Comparison of ENCODE assay signal across 8 cellular contexts in genomic region chr1:226643701-226644540, GRCh38.
DNase-seq lines count a peak whose midpoint lies in the region; ATAC-seq and TF ChIP-seq lines count a peak whose summit lies in the region.

No MANE protein-coding gene starts in this region.

- peaks cover 33 to 77% (median 74%) of the 10 kb centered on the region in 4 donors for H3K4me1 Mint-ChIP-seq in naive thymus-derived CD8-positive, alpha-beta T cell
- H3K4me1 Mint-ChIP-seq in osteocyte (ENCODE audit: unreplicated experiment), result peaks cover 15% of the 10 kb centered on the region

- peak overlapping the region; percentile 53 to 86 (median 74) for H3K4me3 Mint-ChIP-seq in naive thymus-derived CD8-positive, alpha-beta T cell
- no peak overlapping the region for H3K4me3 Mint-ChIP-seq in osteocyte (ENCODE audit: unreplicated experiment)

- ATAC-seq in GM18867 (IDR thresholded peaks at IDR 0.05; ENCODE audit: unreplicated experiment) (peak; percentile 47), HG02884 (IDR thresholded peaks at IDR 0.05; ENCODE audit: unreplicated experiment) (peak; percentile 53), GM21423 (IDR thresholded peaks at IDR 0.05; ENCODE audit: unreplicated experiment) (no peak)
- ATAC-seq in naive thymus-derived CD8-positive, alpha-beta T cell, result peak; percentile 45 to 67

- DNase-seq in UCSD-AML1 (lab: John Stamatoyannopoulos, UW; ENCODE audit: unreplicated experiment) (peak; percentile 58), osteocyte (ENCODE audit: extremely low spot score, unreplicated experiment) (no peak), NCI-H187 treated with DMSO at 0.1 percent for 48 hours (lab: John Stamatoyannopoulos, UW) (no peak), NCI-H1436 treated with DMSO at 0.1 percent for 48 hours (lab: John Stamatoyannopoulos, UW) (no peak)
- DNase-seq in naive thymus-derived CD8-positive, alpha-beta T cell, result peak in 7 of 10 donors; percentile 49 to 80 (median 60)

- no peak for TF ChIP-seq CTCF in osteocyte (IDR thresholded peaks at IDR 0.05)

- POLR2A ChIA-PET in naive thymus-derived CD8-positive, alpha-beta T cell (lab: Charles Lee), result interaction anchor here (1.0 to 26.5 kb wide), 12 partner anchors 9 to 185 kb away, joined by 3 to 613 read pairs (median 11); partner anchors contain the start of gene ITPKB

- H3K27me3 Mint-ChIP-seq in naive thymus-derived CD8-positive, alpha-beta T cell, result no peaks in the 10 kb centered on the region
- H3K27me3 Mint-ChIP-seq in osteocyte (ENCODE audit: unreplicated experiment), result no peaks in the 10 kb centered on the region

- H3K36me3 Mint-ChIP-seq in naive thymus-derived CD8-positive, alpha-beta T cell, result peaks cover 5 to 83% (median 8%) of the 10 kb centered on the region in 3 donors
- peaks cover 29% of the 10 kb centered on the region for H3K36me3 Mint-ChIP-seq in osteocyte (ENCODE audit: unreplicated experiment)

- no peaks in the 10 kb centered on the region for H3K9me3 Mint-ChIP-seq in naive thymus-derived CD8-positive, alpha-beta T cell
- no peaks in the 10 kb centered on the region for H3K9me3 Mint-ChIP-seq in osteocyte (ENCODE audit: unreplicated experiment)

- H3K27ac Mint-ChIP-seq in naive thymus-derived CD8-positive, alpha-beta T cell, result peak overlapping the region in 9 of 10 donors; percentile 88 to 97 (median 93)
- H3K27ac Mint-ChIP-seq in osteocyte (ENCODE audit: unreplicated experiment), result no peak overlapping the region

Comparison
In these comparisons a context has a peak if more than half of its experiments do, and no peak if none do; other contexts are left out.
1. DNase-seq: peak in UCSD-AML1 (single experiment) and naive thymus-derived CD8-positive, alpha-beta T cell (7 of 10); none in osteocyte (single experiment), NCI-H187 treated with DMSO at 0.1 percent for 48 hours (single experiment) and NCI-H1436 treated with DMSO at 0.1 percent for 48 hours (single experiment).